17 cellular contexts compared by ENCODE assay signal in genomic region chr3:39100500-39100886, GRCh38. TPM values are rescaled to one million over a fixed set of nuclear protein-coding genes. Genes with fewer than 3 reads are reported as not detected.
A peak's percentile ranks its signal among the peaks of the same experiment; 100 is the strongest.
DNase-seq lines count a peak whose midpoint lies in the region; ATAC-seq and TF ChIP-seq lines count a peak whose summit lies in the region.
"Had no signal": no experiment of that assay in that cellular context is flagged by ENCODE, and none has a peak within 500 bp of the region (broad histone marks: within the 10 kb centered on the region; RNA-seq: fewer than 3 reads in every experiment).

No MANE protein-coding gene starts in this region.

- CTCF ChIA-PET in CD4-positive, alpha-beta T cell (lab: Charles Lee) = interaction anchor here (0.5 to 1.3 kb wide), 2 partner anchors 190 to 276 kb away, joined by 4 to 7 read pairs; no protein-coding TSS in a partner anchor
- CTCF ChIA-PET in CD8-positive, alpha-beta T cell (lab: Charles Lee) = interaction anchor here (1.3 to 19.1 kb wide), 5 partner anchors 7 to 189 kb away, joined by 3 to 198 read pairs (median 5); no protein-coding TSS in a partner anchor
- CTCF ChIA-PET in naive thymus-derived CD4-positive, alpha-beta T cell (lab: Charles Lee) = interaction anchor here (1.0 to 1.5 kb wide), 3 partner anchors 8 to 188 kb away, joined by 3 to 8 read pairs (median 3); no protein-coding TSS in a partner anchor

- peaks cover 47% of the 10 kb centered on the region for H3K36me3 Mint-ChIP-seq in CD4-positive, alpha-beta T cell (ENCODE audit: low read depth)
- peaks cover 49% of the 10 kb centered on the region for H3K36me3 Mint-ChIP-seq in CD8-positive, alpha-beta T cell
- peaks cover 38% of the 10 kb centered on the region for H3K36me3 Mint-ChIP-seq in activated T-helper 17 cell treated with anti-CD3 and anti-CD28 coated beads, Interleukin-2, amount 50 U/mL, for 72 hours (ENCODE audit: low read depth)
- H3K36me3 Mint-ChIP-seq in naive thymus-derived CD4-positive, alpha-beta T cell = peaks cover 0 to 5% (median 0%) of the 10 kb centered on the region in 5 donors

- H3K27ac ChIP-seq in CD4-positive, alpha-beta T cell (ENCODE audit: low read depth, low read length) = no peak overlapping the region
- no peak overlapping the region for H3K27ac ChIP-seq in CD8-positive, alpha-beta T cell (ENCODE audit: low read depth, low read length)
- H3K27ac ChIP-seq in naive thymus-derived CD4-positive, alpha-beta T cell (ENCODE audit: low read depth, low read length) = peak overlapping the region; percentile 30
- H3K27ac ChIP-seq in tibial nerve = no peak overlapping the region
- no peak overlapping the region for H3K27ac ChIP-seq in aorta (ENCODE audit: low read depth in 1 of 2, low read length in 2 of 2)

- TF ChIP-seq CTCF in CD4-positive, alpha-beta T cell (IDR thresholded peaks at IDR 0.05) = no peak
- TF ChIP-seq CTCF in CD8-positive, alpha-beta T cell (IDR thresholded peaks at IDR 0.05) = no peak
- no peak for TF ChIP-seq CTCF in tibial nerve (IDR thresholded peaks at IDR 0.05)

- peaks cover 2% of the 10 kb centered on the region for H3K4me1 ChIP-seq in CD8-positive, alpha-beta T cell (ENCODE audit: insufficient read depth, low read length)
- H3K4me1 ChIP-seq in naive thymus-derived CD4-positive, alpha-beta T cell (ENCODE audit: control insufficient read depth in 2 of 2, insufficient read depth in 2 of 2, low read length in 2 of 2) = no peaks in the 10 kb centered on the region
- H3K4me1 ChIP-seq in tibial nerve = peaks cover 0 to 58% (median 19%) of the 10 kb centered on the region in 4 donors
- no peaks in the 10 kb centered on the region for H3K4me1 ChIP-seq in aorta (ENCODE audit: control insufficient read depth in 1 of 2, insufficient read depth in 2 of 2, low read length in 2 of 2)
- H3K4me1 ChIP-seq: HAP-1 had no signal

- H3K36me3 ChIP-seq in CD8-positive, alpha-beta T cell (ENCODE audit: insufficient read depth, low read length) = peaks cover 29% of the 10 kb centered on the region
- H3K36me3 ChIP-seq in naive thymus-derived CD4-positive, alpha-beta T cell (ENCODE audit: control insufficient read depth in 2 of 3, insufficient read depth in 3 of 3, low read length in 3 of 3) = peaks cover 0 to 54% (median 6%) of the 10 kb centered on the region in 3 experiments
- peaks cover 0 to 66% (median 0%) of the 10 kb centered on the region in 3 donors for H3K36me3 ChIP-seq in tibial nerve
- H3K36me3 ChIP-seq in aorta (ENCODE audit: control insufficient read depth in 1 of 2, insufficient read depth in 2 of 2, low read length in 1 of 2) = peaks cover 0 to 9% of the 10 kb centered on the region in 2 donors

- no peak for ATAC-seq in CD4-positive, alpha-beta T cell (ENCODE audit: poor library complexity)
- ATAC-seq in CD8-positive, alpha-beta T cell = no peak
- no peak for ATAC-seq in activated T-helper 17 cell treated with anti-CD3 and anti-CD28 coated beads, Interleukin-2, amount 50 U/mL, for 72 hours (replicated peaks)
- no peak for ATAC-seq in naive thymus-derived CD4-positive, alpha-beta T cell
- ATAC-seq in GM18867 (IDR thresholded peaks at IDR 0.05; ENCODE audit: unreplicated experiment) = no peak
- ATAC-seq in aorta (ENCODE audit: low FRiP score) = no peak

- intact Hi-C loops in CD4-positive, alpha-beta T cell (cut with DNase I, micrococcal nuclease) = loop anchor here in 1 of 2 experiments (5.0 kb wide), 1 partner anchor 277 kb away; no protein-coding TSS in a partner anchor
- intact Hi-C loops in CD8-positive, alpha-beta T cell (cut with DNase I, micrococcal nuclease) = no loop called here
- intact Hi-C loops in naive thymus-derived CD4-positive, alpha-beta T cell (cut with micrococcal nuclease) = loop anchor here in 1 of 2 donors (2.0 kb wide), 1 partner anchor 88 kb away; no protein-coding TSS in a partner anchor
- intact Hi-C loops in aorta (cut with DNase I) = loop anchor here in 1 of 2 donors (5.0 to 10.0 kb wide), 2 partner anchors 192 to 284 kb away; partner anchors contain the start of gene SLC25A38

- no peak for DNase-seq in CD4-positive, alpha-beta T cell
- DNase-seq in CD8-positive, alpha-beta T cell = no peak
- no peak for DNase-seq in naive thymus-derived CD4-positive, alpha-beta T cell
- DNase-seq in tibial nerve (ENCODE audit: low spot score in 2 of 2) (no peak), HuH-7 (ENCODE audit: low spot score) (no peak), aorta (no peak)
- DNase-seq: C1 segment of cervical spinal cord, DMS 273 treated with DMSO at 0.1 percent for 48 hours, GOT3 had no signal

- H3K27me3 ChIP-seq in CD4-positive, alpha-beta T cell (ENCODE audit: control insufficient read depth, insufficient read depth, low read length) = no peaks in the 10 kb centered on the region
- no peaks in the 10 kb centered on the region for H3K27me3 ChIP-seq in CD8-positive, alpha-beta T cell (ENCODE audit: insufficient read depth, low read length)
- no peaks in the 10 kb centered on the region for H3K27me3 ChIP-seq in naive thymus-derived CD4-positive, alpha-beta T cell (ENCODE audit: control insufficient read depth in 2 of 2, insufficient read depth in 2 of 2, low read length in 2 of 2)
- H3K27me3 ChIP-seq in tibial nerve (no peaks in the 10 kb centered on the region), aorta (ENCODE audit: control insufficient read depth in 1 of 2, insufficient read depth in 2 of 2, low read length in 1 of 2) (no peaks in the 10 kb centered on the region)

- POLR2A ChIA-PET in CD4-positive, alpha-beta T cell (lab: Charles Lee) = interaction anchor here (0.6 kb wide), 1 partner anchor 50 kb away, joined by 3 read pairs; no protein-coding TSS in a partner anchor
- POLR2A ChIA-PET in CD8-positive, alpha-beta T cell (lab: Charles Lee) = no interaction called here
- POLR2A ChIA-PET in naive thymus-derived CD4-positive, alpha-beta T cell (lab: Charles Lee) = no interaction called here

- H3K27me3 Mint-ChIP-seq in CD4-positive, alpha-beta T cell = no peaks in the 10 kb centered on the region
- H3K27me3 Mint-ChIP-seq in CD8-positive, alpha-beta T cell (ENCODE audit: low read depth) = no peaks in the 10 kb centered on the region
- H3K27me3 Mint-ChIP-seq in activated T-helper 17 cell treated with anti-CD3 and anti-CD28 coated beads, Interleukin-2, amount 50 U/mL, for 72 hours = no peaks in the 10 kb centered on the region
- H3K27me3 Mint-ChIP-seq in naive thymus-derived CD4-positive, alpha-beta T cell = no peaks in the 10 kb centered on the region
- H3K27me3 Mint-ChIP-seq: CD8-positive, alpha-beta memory T cell had no signal

- H3K27ac Mint-ChIP-seq in CD4-positive, alpha-beta T cell = peak overlapping the region; percentile 19
- H3K27ac Mint-ChIP-seq in CD8-positive, alpha-beta T cell = peak overlapping the region; percentile 27
- H3K27ac Mint-ChIP-seq in activated T-helper 17 cell treated with anti-CD3 and anti-CD28 coated beads, Interleukin-2, amount 50 U/mL, for 72 hours = peak overlapping the region; percentile 81
- peak overlapping the region in 1 of 9 donors; percentile 65 for H3K27ac Mint-ChIP-seq in naive thymus-derived CD4-positive, alpha-beta T cell
- H3K27ac Mint-ChIP-seq: HFFc6 had no signal

- no peak overlapping the region for H3K4me3 ChIP-seq in CD8-positive, alpha-beta T cell (ENCODE audit: low read depth, low read length)
- H3K4me3 ChIP-seq in naive thymus-derived CD4-positive, alpha-beta T cell (ENCODE audit: low read length) = no peak overlapping the region
- H3K4me3 ChIP-seq in tibial nerve = no peak overlapping the region
- H3K4me3 ChIP-seq in aorta (ENCODE audit: low read length in 2 of 2) = no peak overlapping the region
- H3K4me3 ChIP-seq: GM12878, HAP-1 had no signal

- no peak overlapping the region for H3K4me3 Mint-ChIP-seq in CD4-positive, alpha-beta T cell
- H3K4me3 Mint-ChIP-seq in CD8-positive, alpha-beta T cell = no peak overlapping the region
- no peak overlapping the region for H3K4me3 Mint-ChIP-seq in activated T-helper 17 cell treated with anti-CD3 and anti-CD28 coated beads, Interleukin-2, amount 50 U/mL, for 72 hours
- no peak overlapping the region for H3K4me3 Mint-ChIP-seq in naive thymus-derived CD4-positive, alpha-beta T cell
- H3K4me3 Mint-ChIP-seq: HFFc6 had no signal

- TF ChIP-seq POLR2A in tibial nerve (IDR thresholded peaks at IDR 0.05) = no peak

- H3K4me1 Mint-ChIP-seq in CD4-positive, alpha-beta T cell (ENCODE audit: low read depth) = peaks cover 35% of the 10 kb centered on the region
- peaks cover 27% of the 10 kb centered on the region for H3K4me1 Mint-ChIP-seq in CD8-positive, alpha-beta T cell (ENCODE audit: low read depth)
- peaks cover 26% of the 10 kb centered on the region for H3K4me1 Mint-ChIP-seq in activated T-helper 17 cell treated with anti-CD3 and anti-CD28 coated beads, Interleukin-2, amount 50 U/mL, for 72 hours
- peaks cover 22 to 41% (median 31%) of the 10 kb centered on the region in 7 donors for H3K4me1 Mint-ChIP-seq in naive thymus-derived CD4-positive, alpha-beta T cell

- no peaks in the 10 kb centered on the region for H3K9me3 ChIP-seq in CD4-positive, alpha-beta T cell (ENCODE audit: control insufficient read depth, low read length)
- no peaks in the 10 kb centered on the region for H3K9me3 ChIP-seq in CD8-positive, alpha-beta T cell (ENCODE audit: low read length)
- no peaks in the 10 kb centered on the region for H3K9me3 ChIP-seq in naive thymus-derived CD4-positive, alpha-beta T cell (ENCODE audit: control insufficient read depth in 2 of 3, low read length in 3 of 3)
- no peaks in the 10 kb centered on the region for H3K9me3 ChIP-seq in tibial nerve
- no peaks in the 10 kb centered on the region for H3K9me3 ChIP-seq in aorta (ENCODE audit: control insufficient read depth, low read length)
- H3K9me3 ChIP-seq: HAP-1 had no signal

- no peaks in the 10 kb centered on the region for H3K9me3 Mint-ChIP-seq in CD4-positive, alpha-beta T cell
- H3K9me3 Mint-ChIP-seq in CD8-positive, alpha-beta T cell = no peaks in the 10 kb centered on the region
- H3K9me3 Mint-ChIP-seq in activated T-helper 17 cell treated with anti-CD3 and anti-CD28 coated beads, Interleukin-2, amount 50 U/mL, for 72 hours = no peaks in the 10 kb centered on the region
- H3K9me3 Mint-ChIP-seq in naive thymus-derived CD4-positive, alpha-beta T cell = no peaks in the 10 kb centered on the region
- H3K9me3 Mint-ChIP-seq: CD8-positive, alpha-beta memory T cell; HFFc6 had no signal

- 85 to 86% methylated on average over 9 of the region's 9 CpGs for WGBS in tibial nerve, 2 donors
- WGBS in aorta, 2 donors = 83 to 84% methylated on average over 9 of the region's 9 CpGs

- TF ChIP-seq EP300 in tibial nerve (IDR thresholded peaks at IDR 0.05) = no peak

RNA-seq across cellular contexts. Expression of gene GORASP1, which starts 6.9 kb away (rescaled TPM):
- total RNA-seq in CD4-positive, alpha-beta T cell = 10 to 100 TPM; 29.1 to 31.5 TPM
- total RNA-seq in CD8-positive, alpha-beta T cell = 10 to 100 TPM; 13.9 to 20.2 TPM
- 10 to 100 TPM; 21.2 to 24.2 TPM for total RNA-seq in activated T-helper 17 cell treated with anti-CD3 and anti-CD28 coated beads, Interleukin-2, amount 50 U/mL, for 72 hours
- 10 to 100 TPM; 28.2 to 58.5 (median 44.6) TPM for total RNA-seq in naive thymus-derived CD4-positive, alpha-beta T cell
- polyA plus RNA-seq in naive thymus-derived CD4-positive, alpha-beta T cell = 10 to 100 TPM; 14.8 to 22.0 TPM
- 10 to 100 TPM; 45.8 to 72.9 (median 61.9) TPM for total RNA-seq in tibial nerve
- 10 to 100 TPM; 52.3 to 62.2 TPM for total RNA-seq in aorta
- 10 to 100 TPM; 14.7 to 66.3 TPM for polyA plus RNA-seq in aorta

RNA-seq across cellular contexts. Expression of gene TTC21A, which starts 7.0 kb away (rescaled TPM):
- total RNA-seq in CD4-positive, alpha-beta T cell = 1 to 10 TPM; 4.1 to 5.2 TPM
- 1 to 10 TPM; 1.8 to 2.3 TPM for total RNA-seq in CD8-positive, alpha-beta T cell
- total RNA-seq in activated T-helper 17 cell treated with anti-CD3 and anti-CD28 coated beads, Interleukin-2, amount 50 U/mL, for 72 hours = 1 to 10 TPM; 2.7 to 4.7 TPM
- 1 to 10 TPM; 2.8 to 9.7 (median 5.3) TPM for total RNA-seq in naive thymus-derived CD4-positive, alpha-beta T cell
- polyA plus RNA-seq in naive thymus-derived CD4-positive, alpha-beta T cell = under 1 TPM; 0.37 to 0.63 TPM
- 10 to 100 TPM; 11.5 to 21.6 (median 12.8) TPM for total RNA-seq in tibial nerve
- 10 to 100 TPM in 1 of 2 donors, 1 to 10 TPM in 1; 3.6 to 11.6 TPM for total RNA-seq in aorta
- polyA plus RNA-seq in aorta = 10 to 100 TPM in 1 of 2 donors, 1 to 10 TPM in 1; 1.8 to 15.0 TPM

RNA-seq across cellular contexts. Expression of gene WDR48, which starts 48.7 kb away (rescaled TPM):
- total RNA-seq in CD4-positive, alpha-beta T cell = 10 to 100 TPM; 81.2 to 88.6 TPM
- 100 to 1,000 TPM; 102 to 103 TPM for total RNA-seq in CD8-positive, alpha-beta T cell
- 10 to 100 TPM; 56.6 to 81.1 TPM for total RNA-seq in activated T-helper 17 cell treated with anti-CD3 and anti-CD28 coated beads, Interleukin-2, amount 50 U/mL, for 72 hours
- total RNA-seq in naive thymus-derived CD4-positive, alpha-beta T cell = 10 to 100 TPM; 46.7 to 97.7 (median 68.0) TPM
- 10 to 100 TPM; 37.5 to 46.6 TPM for polyA plus RNA-seq in naive thymus-derived CD4-positive, alpha-beta T cell
- total RNA-seq in tibial nerve (10 to 100 TPM; 25.2 to 42.6 (median 36.5) TPM), aorta (10 to 100 TPM; 27.0 to 39.3 TPM)
- 10 to 100 TPM; 17.3 to 29.7 TPM for polyA plus RNA-seq in aorta

RNA-seq across cellular contexts. Expression of gene SCN11A, which starts 48.7 kb away (rescaled TPM):
- total RNA-seq in CD4-positive, alpha-beta T cell = under 1 TPM in 1 of 2 experiments, not detected in 1; 0.08 TPM
- total RNA-seq in CD8-positive, alpha-beta T cell = under 1 TPM; 0.08 to 0.11 TPM
- total RNA-seq in activated T-helper 17 cell treated with anti-CD3 and anti-CD28 coated beads, Interleukin-2, amount 50 U/mL, for 72 hours = under 1 TPM; 0.21 to 0.22 TPM
- under 1 TPM; 0.07 to 0.32 (median 0.19) TPM for total RNA-seq in naive thymus-derived CD4-positive, alpha-beta T cell
- not detected for polyA plus RNA-seq in naive thymus-derived CD4-positive, alpha-beta T cell
- total RNA-seq in tibial nerve (under 1 TPM; 0.21 to 0.98 (median 0.59) TPM), aorta (under 1 TPM; 0.16 to 0.93 TPM)
- not detected for polyA plus RNA-seq in aorta
- total RNA-seq: A172, A673, HFFc6 had no signal
- polyA plus RNA-seq: CD8-positive, alpha-beta memory T cell had no signal

RNA-seq across cellular contexts. Expression of gene CSRNP1, which starts 52.9 kb away (rescaled TPM):
- 100 to 1,000 TPM; 357 to 368 TPM for total RNA-seq in CD4-positive, alpha-beta T cell
- 100 to 1,000 TPM; 535 TPM for total RNA-seq in CD8-positive, alpha-beta T cell
- 100 to 1,000 TPM in 1 of 2 donors, 10 to 100 TPM in 1; 42.9 to 145 TPM for total RNA-seq in activated T-helper 17 cell treated with anti-CD3 and anti-CD28 coated beads, Interleukin-2, amount 50 U/mL, for 72 hours
- 100 to 1,000 TPM in 2 of 5 experiments, 10 to 100 TPM in 3; 13.7 to 319 (median 22.9) TPM for total RNA-seq in naive thymus-derived CD4-positive, alpha-beta T cell
- polyA plus RNA-seq in naive thymus-derived CD4-positive, alpha-beta T cell = 10 to 100 TPM in 1 of 2 donors, 1 to 10 TPM in 1; 9.8 to 12.1 TPM
- 10 to 100 TPM; 48.3 to 72.8 (median 66.0) TPM for total RNA-seq in tibial nerve
- 100 to 1,000 TPM in 1 of 2 donors, 10 to 100 TPM in 1; 41.9 to 117 TPM for total RNA-seq in aorta
- polyA plus RNA-seq in aorta = 10 to 100 TPM; 15.8 to 27.3 TPM
